ENCODE assay signal across 9 cellular contexts in the genomic region with DNA sequence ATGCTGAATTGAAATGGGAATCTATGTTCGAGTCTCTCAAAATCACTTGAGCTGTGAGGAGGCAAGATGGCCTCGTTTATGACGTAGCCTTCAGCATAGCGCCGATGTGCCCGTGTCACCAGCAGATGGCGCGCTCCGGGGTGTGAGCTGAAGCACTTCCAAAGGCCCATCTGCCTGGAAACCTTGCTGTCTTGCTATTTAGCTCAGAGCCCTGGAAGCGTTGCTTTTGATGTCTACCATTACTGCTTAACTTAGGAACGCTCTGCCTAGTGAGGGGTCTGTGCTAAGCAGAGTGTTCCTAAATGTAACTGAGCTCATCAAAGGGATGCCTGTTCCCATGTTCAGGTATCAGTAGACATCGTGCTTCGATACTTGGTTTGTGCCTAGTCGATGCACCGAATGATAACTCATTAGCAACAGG.
DNase-seq lines count a peak whose midpoint lies in the region; ATAC-seq and TF ChIP-seq lines count a peak whose summit lies in the region.
"Had no signal": no experiment of that assay in that cellular context is flagged by ENCODE, and none has a peak within 500 bp of the region (broad histone marks: within the 10 kb centered on the region; RNA-seq: fewer than 3 reads in every experiment).

No MANE protein-coding gene starts in this region.

- in situ Hi-C loops in transverse colon (cut with MboI; ENCODE audit: low pct_ligation_motif_present in 1 of 4, low pct_unique_long_range_greater_than_20kb in 1 of 4, low sequenced_read_pairs in 3 of 4), result loop anchor here in 3 of 4 donors (10.0 to 25.0 kb wide), 4 partner anchors 108 to 620 kb away; no protein-coding TSS in a partner anchor

- no peak for TF ChIP-seq EP300 in transverse colon (IDR thresholded peaks at IDR 0.05; ENCODE audit: low read depth)

- 16 to 28% methylated on average over 8 to 15 of the region's 15 CpGs for WGBS in transverse colon (ENCODE audit: low coverage in 1 of 2), 2 donors

- ATAC-seq in activated T-helper 17 cell treated with anti-CD3 and anti-CD28 coated beads, Interleukin-2, amount 50 U/mL, for 72 hours (replicated peaks), result peak; percentile 71

- H3K27me3 ChIP-seq in Peyer's patch (no peaks in the 10 kb centered on the region), transverse colon (no peaks in the 10 kb centered on the region)

- H3K27ac ChIP-seq in Peyer's patch (no peak overlapping the region), transverse colon (no peak overlapping the region)

- H3K4me1 ChIP-seq in Peyer's patch (no peaks in the 10 kb centered on the region), transverse colon (no peaks in the 10 kb centered on the region)

- DNase-seq in COLO668 (lab: John Stamatoyannopoulos, UW; ENCODE audit: unreplicated experiment), result peak; percentile 32
- peak; percentile 68 for DNase-seq in GM20000 (ENCODE audit: low spot score)
- DNase-seq in HT-29 (ENCODE audit: low spot score), result peak; percentile 82
- DNase-seq in Peyer's patch, result peak; percentile 40 to 86 (median 79)
- DNase-seq in fibroblast of villous mesenchyme (ENCODE audit: low read depth), result peak; percentile 83
- DNase-seq in osteocyte (ENCODE audit: extremely low spot score, unreplicated experiment), result peak; percentile 91
- DNase-seq in transverse colon, result peak; percentile 75

- H3K36me3 ChIP-seq in Peyer's patch (no peaks in the 10 kb centered on the region), transverse colon (no peaks in the 10 kb centered on the region)

- H3K9me3 ChIP-seq in Peyer's patch, result no peaks in the 10 kb centered on the region
- no peaks in the 10 kb centered on the region for H3K9me3 ChIP-seq in transverse colon

- H3K36me3 Mint-ChIP-seq in activated T-helper 17 cell treated with anti-CD3 and anti-CD28 coated beads, Interleukin-2, amount 50 U/mL, for 72 hours (ENCODE audit: low read depth), result no peaks in the 10 kb centered on the region
- H3K36me3 Mint-ChIP-seq in osteocyte (ENCODE audit: unreplicated experiment), result peaks cover 9% of the 10 kb centered on the region

- H3K4me1 Mint-ChIP-seq in activated T-helper 17 cell treated with anti-CD3 and anti-CD28 coated beads, Interleukin-2, amount 50 U/mL, for 72 hours, result no peaks in the 10 kb centered on the region
- peaks cover 22% of the 10 kb centered on the region for H3K4me1 Mint-ChIP-seq in osteocyte (ENCODE audit: unreplicated experiment)

- H3K4me3 ChIP-seq in Peyer's patch (no peak overlapping the region), fibroblast of villous mesenchyme (ENCODE audit: low read depth, low read length) (no peak overlapping the region), transverse colon (no peak overlapping the region)

- H3K4me3 Mint-ChIP-seq in activated T-helper 17 cell treated with anti-CD3 and anti-CD28 coated beads, Interleukin-2, amount 50 U/mL, for 72 hours, result no peak overlapping the region
- no peak overlapping the region for H3K4me3 Mint-ChIP-seq in osteocyte (ENCODE audit: unreplicated experiment)
- H3K4me3 Mint-ChIP-seq: T-helper 1 cell treated with Interleukin-12 subunit alpha and Interleukin-12 subunit beta and Interleukin-4 antibody, amounts not matched to agents 30 μg/mL and 1 μg/mL, for 36 hours had no signal

- H3K27me3 Mint-ChIP-seq in activated T-helper 17 cell treated with anti-CD3 and anti-CD28 coated beads, Interleukin-2, amount 50 U/mL, for 72 hours, result peaks cover 16% of the 10 kb centered on the region
- no peaks in the 10 kb centered on the region for H3K27me3 Mint-ChIP-seq in osteocyte (ENCODE audit: unreplicated experiment)

- intact Hi-C loops in transverse colon (cut with DNase I; ENCODE audit: low total_unique reads), result no loop called here

- peaks cover 9% of the 10 kb centered on the region for H3K9me3 Mint-ChIP-seq in activated T-helper 17 cell treated with anti-CD3 and anti-CD28 coated beads, Interleukin-2, amount 50 U/mL, for 72 hours
- H3K9me3 Mint-ChIP-seq in osteocyte (ENCODE audit: unreplicated experiment), result no peaks in the 10 kb centered on the region
- H3K9me3 Mint-ChIP-seq: T-helper 1 cell treated with Interleukin-12 subunit alpha and Interleukin-12 subunit beta and Interleukin-4 antibody, amounts not matched to agents 30 μg/mL and 1 μg/mL, for 36 hours had no signal

- TF ChIP-seq CTCF in GM20000 (IDR thresholded peaks at IDR 0.05; ENCODE audit: extremely low read depth, missing control alignments) (peak; percentile 89), Peyer's patch (IDR thresholded peaks at IDR 0.05) (peak in 4 of 6 experiments; percentile 59 to 77 (median 67)), fibroblast of villous mesenchyme (IDR thresholded peaks at IDR 0.05; ENCODE audit: insufficient read depth, low read depth, low read length) (peak; percentile 93), osteocyte (IDR thresholded peaks at IDR 0.05) (peak; percentile 82), transverse colon (IDR thresholded peaks at IDR 0.05) (peak; percentile 51 to 75 (median 61))

- TF ChIP-seq POLR2A in Peyer's patch (IDR thresholded peaks at IDR 0.05) (no peak), transverse colon (IDR thresholded peaks at IDR 0.05) (no peak)

- H3K27ac Mint-ChIP-seq in activated T-helper 17 cell treated with anti-CD3 and anti-CD28 coated beads, Interleukin-2, amount 50 U/mL, for 72 hours, result no peak overlapping the region
- H3K27ac Mint-ChIP-seq in osteocyte (ENCODE audit: unreplicated experiment), result no peak overlapping the region
- H3K27ac Mint-ChIP-seq: T-helper 1 cell treated with Interleukin-12 subunit alpha and Interleukin-12 subunit beta and Interleukin-4 antibody, amounts not matched to agents 30 μg/mL and 1 μg/mL, for 36 hours had no signal

Comparison
In these comparisons a context has a peak if more than half of its experiments do, and no peak if none do; other contexts are left out.
1. DNase-seq: peak in every context shown above with its lines; median percentile 91 in osteocyte; 83 in fibroblast of villous mesenchyme; 82 in HT-29; 79 in Peyer's patch; 75 in transverse colon; 68 in GM20000; 32 in COLO668.